In genomic region chr20:31811198-31811597, GRCh38 we compare ENCODE assay signal across 14 cellular contexts. TPM values are rescaled to one million over a fixed set of nuclear protein-coding genes. Genes with fewer than 3 reads are reported as not detected.
DNase-seq lines count a peak whose midpoint lies in the region; ATAC-seq and TF ChIP-seq lines count a peak whose summit lies in the region.
"Had no signal": no experiment of that assay in that cellular context is flagged by ENCODE, and none has a peak within 500 bp of the region (broad histone marks: within the 10 kb centered on the region; RNA-seq: fewer than 3 reads in every experiment).

No MANE protein-coding gene starts in this region.

- peaks cover 46% of the 10 kb centered on the region for H3K4me1 Mint-ChIP-seq in HFFc6 (ENCODE audit: low read depth)

- H3K9ac ChIP-seq in BLaER1 treated with 17β-estradiol and CSF1 and Interleukin-3, amounts not matched to agents 10 nM and 100 nM, result no peak overlapping the region; a peak in 1 of 22 replicates
- peak overlapping the region in 2 of 3 donors; percentile 55 to 86 for H3K9ac ChIP-seq in skeletal muscle tissue (ENCODE audit: low read depth in 1 of 3, low read length in 3 of 3)

- H3K9me3 Mint-ChIP-seq in HFFc6, result no peaks in the 10 kb centered on the region

- no peaks in the 10 kb centered on the region for H3K27me3 ChIP-seq in BLaER1 treated with 17β-estradiol and CSF1 and Interleukin-3, amounts not matched to agents 10 nM and 100 nM
- H3K27me3 ChIP-seq in skeletal muscle tissue (ENCODE audit: control insufficient read depth in 3 of 3, insufficient read depth in 3 of 3, low read length in 3 of 3), result no peaks in the 10 kb centered on the region
- H3K27me3 ChIP-seq: MG63 had no signal

- TF ChIP-seq CTCF in HFFc6 (IDR thresholded peaks at IDR 0.05) (no peak), coronary artery (IDR thresholded peaks at IDR 0.05) (no peak)

- H3K27me3 Mint-ChIP-seq in HFFc6 (ENCODE audit: insufficient read depth), result no peaks in the 10 kb centered on the region; the same call in 1 of the 2 replicates
- H3K27me3 Mint-ChIP-seq: B cell had no signal

- H3K4me2 ChIP-seq in BLaER1 treated with 17β-estradiol and CSF1 and Interleukin-3, amounts not matched to agents 10 nM and 100 nM, result peak overlapping the region in 9 of 11 experiments; percentile 2 to 74 (median 56); a peak in 14 of 22 replicates
- H3K4me2 ChIP-seq: PC-9 had no signal

- H3K4me3 ChIP-seq in BLaER1 treated with 17β-estradiol and CSF1 and Interleukin-3, amounts not matched to agents 10 nM and 100 nM, result no peak overlapping the region
- H3K4me3 ChIP-seq in coronary artery, result no peak overlapping the region
- peak overlapping the region in 2 of 3 donors; percentile 48 to 66 for H3K4me3 ChIP-seq in skeletal muscle tissue (ENCODE audit: low read length in 3 of 3)
- H3K4me3 ChIP-seq: MG63, PC-9 had no signal

- H3K36me3 Mint-ChIP-seq in HFFc6 (ENCODE audit: low read depth), result peaks cover 4% of the 10 kb centered on the region; the same call in 1 of the 2 replicates

- DNase-seq in HFFc6, result no peak
- peak; percentile 61 for DNase-seq in coronary artery (ENCODE audit: low spot score)
- no peak for DNase-seq in NK-92 treated with Interleukin-12 subunit alpha and Interleukin-12 subunit beta, amount 100 ng/mL, for 24 hours (lab: John Stamatoyannopoulos, UW)
- DNase-seq in pons (ENCODE audit: low spot score), result no peak
- DNase-seq: DMS 273 treated with DMSO at 0.1 percent for 48 hours, MG63, NCI-H1105 treated with DMSO at 0.1 percent for 48 hours, NCI-H187, PC-9 had no signal

- H3K27ac ChIP-seq in BLaER1 treated with 17β-estradiol and CSF1 and Interleukin-3, amounts not matched to agents 10 nM and 100 nM, result no peak overlapping the region
- H3K27ac ChIP-seq in coronary artery (peak overlapping the region; percentile 85 to 96), skeletal muscle tissue (ENCODE audit: low read depth, low read length) (peak overlapping the region; percentile 75)
- H3K27ac ChIP-seq: PC-9 had no signal

- peak overlapping the region; percentile 90 for H3K27ac Mint-ChIP-seq in HFFc6
- H3K27ac Mint-ChIP-seq: B cell had no signal

- peaks cover 0 to 28% (median 14%) of the 10 kb centered on the region in 11 experiments; a peak in 13 of 22 replicates for H3K36me3 ChIP-seq in BLaER1 treated with 17β-estradiol and CSF1 and Interleukin-3, amounts not matched to agents 10 nM and 100 nM
- H3K36me3 ChIP-seq in skeletal muscle tissue (ENCODE audit: control insufficient read depth in 3 of 3, insufficient read depth in 3 of 3, low read length in 3 of 3), result no peaks in the 10 kb centered on the region

- no peak for ATAC-seq in GM21423 (IDR thresholded peaks at IDR 0.05; ENCODE audit: unreplicated experiment)

- H3K4me1 ChIP-seq in BLaER1 treated with 17β-estradiol and CSF1 and Interleukin-3, amounts not matched to agents 10 nM and 100 nM, result peaks cover 25 to 54% (median 39%) of the 10 kb centered on the region in 10 experiments
- peaks cover 69 to 80% (median 78%) of the 10 kb centered on the region in 3 donors for H3K4me1 ChIP-seq in skeletal muscle tissue (ENCODE audit: control insufficient read depth in 3 of 3, insufficient read depth in 3 of 3, low read length in 3 of 3)

- peaks cover 0 to 8% (median 0%) of the 10 kb centered on the region in 11 experiments; a peak in 1 of 22 replicates for H4K20me1 ChIP-seq in BLaER1 treated with 17β-estradiol and CSF1 and Interleukin-3, amounts not matched to agents 10 nM and 100 nM

- H3K9me3 ChIP-seq in BLaER1 treated with 17β-estradiol and CSF1 and Interleukin-3, amounts not matched to agents 10 nM and 100 nM (replicated peaks in 1 of 11), result no peaks in the 10 kb centered on the region
- no peaks in the 10 kb centered on the region for H3K9me3 ChIP-seq in skeletal muscle tissue (ENCODE audit: control insufficient read depth in 3 of 3, low read length in 3 of 3)
- H3K9me3 ChIP-seq: MG63 had no signal

- H3K4me3 Mint-ChIP-seq in HFFc6, result no peak overlapping the region
- H3K4me3 Mint-ChIP-seq: B cell had no signal

RNA-seq across cellular contexts. Expression of gene MYLK2, which starts 8.0 kb away (rescaled TPM):
- total RNA-seq in HFFc6 (2021; fragmentation: NEBNext Ultra II Directional; extraction: Animal tissue kit (Norgen Biotek cat#: 25700)), result under 1 TPM; 0.07 to 0.30 (median 0.16) TPM
- 21.9 TPM for total RNA-seq in skeletal muscle tissue
- total RNA-seq: B cell had no signal

RNA-seq across cellular contexts. Expression of gene FOXS1, which starts 34.2 kb away (rescaled TPM):
- total RNA-seq in HFFc6 (2021; fragmentation: NEBNext Ultra II Directional; extraction: Animal tissue kit (Norgen Biotek cat#: 25700)), result not detected
- 3.1 TPM for total RNA-seq in skeletal muscle tissue
- total RNA-seq: B cell, HepG2, PC-9 had no signal

RNA-seq across cellular contexts. Expression of gene DUSP15, which starts 59.1 kb away (rescaled TPM):
- not detected for total RNA-seq in HFFc6 (2021; fragmentation: NEBNext Ultra II Directional; extraction: Animal tissue kit (Norgen Biotek cat#: 25700))
- total RNA-seq in skeletal muscle tissue, result 2.1 TPM
- total RNA-seq: PC-9 had no signal

RNA-seq across cellular contexts. Expression of gene TTLL9, which starts 59.2 kb away (rescaled TPM):
- not detected for total RNA-seq in HFFc6 (2021; fragmentation: NEBNext Ultra II Directional; extraction: Animal tissue kit (Norgen Biotek cat#: 25700))
- total RNA-seq in skeletal muscle tissue, result 0.52 TPM
- total RNA-seq: HepG2 had no signal

Comparison
In these comparisons a context has a peak if more than half of its experiments do, and no peak if none do; other contexts are left out.
1. H3K27ac ChIP-seq: peak in coronary artery (2 of 2) and skeletal muscle tissue (single experiment); none in BLaER1 treated with 17β-estradiol and CSF1 and Interleukin-3, amounts not matched to agents 10 nM and 100 nM (0 of 11).
2. H3K4me3 ChIP-seq: peak in skeletal muscle tissue (2 of 3); none in BLaER1 treated with 17β-estradiol and CSF1 and Interleukin-3, amounts not matched to agents 10 nM and 100 nM (0 of 10) and coronary artery (single experiment).
3. H3K9ac ChIP-seq: peak in skeletal muscle tissue (2 of 3); none in BLaER1 treated with 17β-estradiol and CSF1 and Interleukin-3, amounts not matched to agents 10 nM and 100 nM (0 of 11).
4. RNA of gene MYLK2, which starts 8.0 kb away (total RNA-seq): 21.9 TPM in skeletal muscle tissue (single experiment); 0.07 to 0.30 TPM in HFFc6; every median in the first group is over 10 times any median in the second.